ENCODE assay signal across 1 cellular context in the genomic region with DNA sequence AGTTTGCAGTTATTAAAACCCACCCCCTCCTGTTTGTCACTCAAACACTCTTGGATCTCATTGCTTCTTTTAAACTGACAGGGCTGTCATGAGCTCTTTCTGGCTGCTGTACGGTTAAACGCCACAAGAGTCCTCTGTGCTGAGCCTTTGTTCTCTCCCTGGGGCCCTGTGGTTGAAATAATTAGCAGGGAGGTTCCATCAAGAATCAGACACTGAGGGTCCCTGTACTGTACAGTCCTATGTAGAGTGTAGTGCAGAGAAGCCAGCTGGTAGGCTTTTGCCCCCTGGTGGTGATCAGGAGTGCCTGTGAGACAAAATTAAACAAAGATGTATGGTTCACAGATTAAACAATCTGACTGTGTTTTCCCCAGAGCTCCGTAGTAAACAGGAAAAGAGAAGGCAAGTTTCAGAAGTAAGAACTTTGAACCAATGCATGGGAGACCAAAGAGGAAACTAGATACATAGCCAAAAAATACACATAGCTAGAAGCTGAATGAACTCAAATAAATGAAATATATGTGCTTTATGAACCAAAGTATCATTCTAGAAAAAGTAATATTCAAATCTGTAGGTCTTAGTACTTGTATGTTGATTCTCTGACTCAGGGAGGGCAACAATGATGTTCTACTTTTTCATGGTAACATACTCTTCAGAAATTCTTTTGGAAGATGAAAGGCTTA.
TF ChIP-seq lines count a peak whose summit lies in the region.

No MANE protein-coding gene starts in this region.

TF ChIP-seq in GM12878, 131 proteins besides CTCF, POLR2A, EP300 and RAD21 (continued from another document and continues in another):
- TF ChIP-seq, protein P1, sequence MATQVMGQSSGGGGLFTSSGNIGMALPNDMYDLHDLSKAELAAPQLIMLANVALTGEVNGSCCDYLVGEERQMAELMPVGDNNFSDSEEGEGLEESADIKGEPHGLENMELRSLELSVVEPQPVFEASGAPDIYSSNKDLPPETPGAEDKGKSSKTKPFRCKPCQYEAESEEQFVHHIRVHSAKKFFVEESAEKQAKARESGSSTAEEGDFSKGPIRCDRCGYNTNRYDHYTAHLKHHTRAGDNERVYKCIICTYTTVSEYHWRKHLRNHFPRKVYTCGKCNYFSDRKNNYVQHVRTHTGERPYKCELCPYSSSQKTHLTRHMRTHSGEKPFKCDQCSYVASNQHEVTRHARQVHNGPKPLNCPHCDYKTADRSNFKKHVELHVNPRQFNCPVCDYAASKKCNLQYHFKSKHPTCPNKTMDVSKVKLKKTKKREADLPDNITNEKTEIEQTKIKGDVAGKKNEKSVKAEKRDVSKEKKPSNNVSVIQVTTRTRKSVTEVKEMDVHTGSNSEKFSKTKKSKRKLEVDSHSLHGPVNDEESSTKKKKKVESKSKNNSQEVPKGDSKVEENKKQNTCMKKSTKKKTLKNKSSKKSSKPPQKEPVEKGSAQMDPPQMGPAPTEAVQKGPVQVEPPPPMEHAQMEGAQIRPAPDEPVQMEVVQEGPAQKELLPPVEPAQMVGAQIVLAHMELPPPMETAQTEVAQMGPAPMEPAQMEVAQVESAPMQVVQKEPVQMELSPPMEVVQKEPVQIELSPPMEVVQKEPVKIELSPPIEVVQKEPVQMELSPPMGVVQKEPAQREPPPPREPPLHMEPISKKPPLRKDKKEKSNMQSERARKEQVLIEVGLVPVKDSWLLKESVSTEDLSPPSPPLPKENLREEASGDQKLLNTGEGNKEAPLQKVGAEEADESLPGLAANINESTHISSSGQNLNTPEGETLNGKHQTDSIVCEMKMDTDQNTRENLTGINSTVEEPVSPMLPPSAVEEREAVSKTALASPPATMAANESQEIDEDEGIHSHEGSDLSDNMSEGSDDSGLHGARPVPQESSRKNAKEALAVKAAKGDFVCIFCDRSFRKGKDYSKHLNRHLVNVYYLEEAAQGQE (IDR thresholded peaks at IDR 0.05; ENCODE audit: low read depth, low read length): no peak
- TF ChIP-seq BRCA1 (IDR thresholded peaks at IDR 0.05; ENCODE audit: low read depth, low read length) (no peak), ZZZ3 (IDR thresholded peaks at IDR 0.05; ENCODE audit: control insufficient read depth, insufficient read length, low read depth) (no peak), BMI1 (IDR thresholded peaks at IDR 0.05; ENCODE audit: borderline replicate concordance) (peak; percentile 25; the same call in 1 of the 2 replicates), EED (IDR thresholded peaks at IDR 0.05; ENCODE audit: low read depth) (no peak), RFX5 (IDR thresholded peaks at IDR 0.05; ENCODE audit: low read depth, low read length) (0 out of 2 replicates have a peak, but pooled peaks have one; percentile 10), BCL11A (IDR thresholded peaks at IDR 0.05; ENCODE audit: low read depth, low read length) (peak; percentile 68; the same call in 1 of the 2 replicates), NR2F1 (conservative IDR thresholded peaks at IDR 0.05) (no peak), SIN3A (IDR thresholded peaks at IDR 0.05; ENCODE audit: low read depth, low read length) (peak; percentile 80), JUND (IDR thresholded peaks at IDR 0.05; ENCODE audit: low read depth, low read length) (no peak), MTA2 (IDR thresholded peaks at IDR 0.05; ENCODE audit: low read depth) (peak; percentile 85), IRF4 (IDR thresholded peaks at IDR 0.05; ENCODE audit: low read depth, low read length) (0 out of 2 replicates have a peak, but pooled peaks have one; percentile 31), CEBPB (IDR thresholded peaks at IDR 0.05; ENCODE audit: borderline replicate concordance in 1 of 2, low read depth in 2 of 2, low read length in 2 of 2) (no peak), RUNX3 (IDR thresholded peaks at IDR 0.05; ENCODE audit: low read length) (peak; percentile 84), KLF5 (IDR thresholded peaks at IDR 0.05; ENCODE audit: partially characterized antibody) (no peak), POLR2AphosphoS2 (IDR thresholded peaks at IDR 0.05; ENCODE audit: low read depth, low read length) (no peak), BHLHE40 (IDR thresholded peaks at IDR 0.05; ENCODE audit: borderline replicate concordance in 1 of 2, low read depth in 2 of 2, low read length in 1 of 2) (peak; percentile 51 to 63; a peak in 3 of 4 replicates), HDGF (IDR thresholded peaks at IDR 0.05) (no peak), RELA (IDR thresholded peaks at IDR 0.05; ENCODE audit: borderline replicate concordance, partially characterized antibody) (no peak), ZNF217 (IDR thresholded peaks at IDR 0.05) (0 out of 2 replicates have a peak, but pooled peaks have one; percentile 44), SREBF2 (IDR thresholded peaks at IDR 0.05; ENCODE audit: low read length) (no peak), RBBP5 (conservative IDR thresholded peaks at IDR 0.05) (no peak), HDAC2 (IDR thresholded peaks at IDR 0.05) (no peak), SMC3 (IDR thresholded peaks at IDR 0.05; ENCODE audit: borderline replicate concordance, low read length) (peak; percentile 99), NBN (IDR thresholded peaks at IDR 0.05) (peak; percentile 94), YY1 (IDR thresholded peaks at IDR 0.05; ENCODE audit: low read depth, low read length) (peak; percentile 67; the same call in 1 of the 2 replicates), ATF7 (IDR thresholded peaks at IDR 0.05; ENCODE audit: low read depth) (peak; percentile 78), MYB (IDR thresholded peaks at IDR 0.05; ENCODE audit: borderline replicate concordance, low read depth, low read length) (peak; percentile 3; the same call in 1 of the 2 replicates), STAT1 (conservative IDR thresholded peaks at IDR 0.05) (no peak; the same call in 1 of the 2 replicates), JUNB (IDR thresholded peaks at IDR 0.05) (no peak), BACH1 (IDR thresholded peaks at IDR 0.05; ENCODE audit: borderline replicate concordance) (peak; percentile 65; the same call in 1 of the 2 replicates), MEF2B (IDR thresholded peaks at IDR 0.05; ENCODE audit: partially characterized antibody, poor library complexity, severe bottlenecking) (peak; percentile 98), TBL1XR1 (IDR thresholded peaks at IDR 0.05; ENCODE audit: low read depth, low read length) (no peak), POU2F2 (IDR thresholded peaks at IDR 0.05; ENCODE audit: borderline replicate concordance, low read depth, low read length) (peak; percentile 58; the same call in 1 of the 3 replicates)
- TF ChIP-seq, protein P2, sequence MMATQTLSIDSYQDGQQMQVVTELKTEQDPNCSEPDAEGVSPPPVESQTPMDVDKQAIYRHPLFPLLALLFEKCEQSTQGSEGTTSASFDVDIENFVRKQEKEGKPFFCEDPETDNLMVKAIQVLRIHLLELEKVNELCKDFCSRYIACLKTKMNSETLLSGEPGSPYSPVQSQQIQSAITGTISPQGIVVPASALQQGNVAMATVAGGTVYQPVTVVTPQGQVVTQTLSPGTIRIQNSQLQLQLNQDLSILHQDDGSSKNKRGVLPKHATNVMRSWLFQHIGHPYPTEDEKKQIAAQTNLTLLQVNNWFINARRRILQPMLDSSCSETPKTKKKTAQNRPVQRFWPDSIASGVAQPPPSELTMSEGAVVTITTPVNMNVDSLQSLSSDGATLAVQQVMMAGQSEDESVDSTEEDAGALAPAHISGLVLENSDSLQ (IDR thresholded peaks at IDR 0.05): peak; percentile 97
- TF ChIP-seq, protein P3, sequence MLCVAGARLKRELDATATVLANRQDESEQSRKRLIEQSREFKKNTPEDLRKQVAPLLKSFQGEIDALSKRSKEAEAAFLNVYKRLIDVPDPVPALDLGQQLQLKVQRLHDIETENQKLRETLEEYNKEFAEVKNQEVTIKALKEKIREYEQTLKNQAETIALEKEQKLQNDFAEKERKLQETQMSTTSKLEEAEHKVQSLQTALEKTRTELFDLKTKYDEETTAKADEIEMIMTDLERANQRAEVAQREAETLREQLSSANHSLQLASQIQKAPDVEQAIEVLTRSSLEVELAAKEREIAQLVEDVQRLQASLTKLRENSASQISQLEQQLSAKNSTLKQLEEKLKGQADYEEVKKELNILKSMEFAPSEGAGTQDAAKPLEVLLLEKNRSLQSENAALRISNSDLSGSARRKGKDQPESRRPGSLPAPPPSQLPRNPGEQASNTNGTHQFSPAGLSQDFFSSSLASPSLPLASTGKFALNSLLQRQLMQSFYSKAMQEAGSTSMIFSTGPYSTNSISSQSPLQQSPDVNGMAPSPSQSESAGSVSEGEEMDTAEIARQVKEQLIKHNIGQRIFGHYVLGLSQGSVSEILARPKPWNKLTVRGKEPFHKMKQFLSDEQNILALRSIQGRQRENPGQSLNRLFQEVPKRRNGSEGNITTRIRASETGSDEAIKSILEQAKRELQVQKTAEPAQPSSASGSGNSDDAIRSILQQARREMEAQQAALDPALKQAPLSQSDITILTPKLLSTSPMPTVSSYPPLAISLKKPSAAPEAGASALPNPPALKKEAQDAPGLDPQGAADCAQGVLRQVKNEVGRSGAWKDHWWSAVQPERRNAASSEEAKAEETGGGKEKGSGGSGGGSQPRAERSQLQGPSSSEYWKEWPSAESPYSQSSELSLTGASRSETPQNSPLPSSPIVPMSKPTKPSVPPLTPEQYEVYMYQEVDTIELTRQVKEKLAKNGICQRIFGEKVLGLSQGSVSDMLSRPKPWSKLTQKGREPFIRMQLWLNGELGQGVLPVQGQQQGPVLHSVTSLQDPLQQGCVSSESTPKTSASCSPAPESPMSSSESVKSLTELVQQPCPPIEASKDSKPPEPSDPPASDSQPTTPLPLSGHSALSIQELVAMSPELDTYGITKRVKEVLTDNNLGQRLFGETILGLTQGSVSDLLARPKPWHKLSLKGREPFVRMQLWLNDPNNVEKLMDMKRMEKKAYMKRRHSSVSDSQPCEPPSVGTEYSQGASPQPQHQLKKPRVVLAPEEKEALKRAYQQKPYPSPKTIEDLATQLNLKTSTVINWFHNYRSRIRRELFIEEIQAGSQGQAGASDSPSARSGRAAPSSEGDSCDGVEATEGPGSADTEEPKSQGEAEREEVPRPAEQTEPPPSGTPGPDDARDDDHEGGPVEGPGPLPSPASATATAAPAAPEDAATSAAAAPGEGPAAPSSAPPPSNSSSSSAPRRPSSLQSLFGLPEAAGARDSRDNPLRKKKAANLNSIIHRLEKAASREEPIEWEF (IDR thresholded peaks at IDR 0.05; ENCODE audit: insufficient replicate concordance, low read depth, low read length): peak; percentile 89
- TF ChIP-seq, protein P4, sequence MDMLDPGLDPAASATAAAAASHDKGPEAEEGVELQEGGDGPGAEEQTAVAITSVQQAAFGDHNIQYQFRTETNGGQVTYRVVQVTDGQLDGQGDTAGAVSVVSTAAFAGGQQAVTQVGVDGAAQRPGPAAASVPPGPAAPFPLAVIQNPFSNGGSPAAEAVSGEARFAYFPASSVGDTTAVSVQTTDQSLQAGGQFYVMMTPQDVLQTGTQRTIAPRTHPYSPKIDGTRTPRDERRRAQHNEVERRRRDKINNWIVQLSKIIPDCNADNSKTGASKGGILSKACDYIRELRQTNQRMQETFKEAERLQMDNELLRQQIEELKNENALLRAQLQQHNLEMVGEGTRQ (IDR thresholded peaks at IDR 0.05; ENCODE audit: borderline replicate concordance, low read depth, low read length): no peak; the same call in 1 of the 2 replicates
- TF ChIP-seq, protein P5, sequence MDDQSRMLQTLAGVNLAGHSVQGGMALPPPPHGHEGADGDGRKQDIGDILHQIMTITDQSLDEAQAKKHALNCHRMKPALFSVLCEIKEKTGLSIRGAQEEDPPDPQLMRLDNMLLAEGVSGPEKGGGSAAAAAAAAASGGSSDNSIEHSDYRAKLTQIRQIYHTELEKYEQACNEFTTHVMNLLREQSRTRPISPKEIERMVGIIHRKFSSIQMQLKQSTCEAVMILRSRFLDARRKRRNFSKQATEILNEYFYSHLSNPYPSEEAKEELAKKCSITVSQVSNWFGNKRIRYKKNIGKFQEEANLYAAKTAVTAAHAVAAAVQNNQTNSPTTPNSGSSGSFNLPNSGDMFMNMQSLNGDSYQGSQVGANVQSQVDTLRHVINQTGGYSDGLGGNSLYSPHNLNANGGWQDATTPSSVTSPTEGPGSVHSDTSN (IDR thresholded peaks at IDR 0.05; ENCODE audit: insufficient replicate concordance, low read depth, low read length): peak; percentile 89
- TF ChIP-seq, protein P6, sequence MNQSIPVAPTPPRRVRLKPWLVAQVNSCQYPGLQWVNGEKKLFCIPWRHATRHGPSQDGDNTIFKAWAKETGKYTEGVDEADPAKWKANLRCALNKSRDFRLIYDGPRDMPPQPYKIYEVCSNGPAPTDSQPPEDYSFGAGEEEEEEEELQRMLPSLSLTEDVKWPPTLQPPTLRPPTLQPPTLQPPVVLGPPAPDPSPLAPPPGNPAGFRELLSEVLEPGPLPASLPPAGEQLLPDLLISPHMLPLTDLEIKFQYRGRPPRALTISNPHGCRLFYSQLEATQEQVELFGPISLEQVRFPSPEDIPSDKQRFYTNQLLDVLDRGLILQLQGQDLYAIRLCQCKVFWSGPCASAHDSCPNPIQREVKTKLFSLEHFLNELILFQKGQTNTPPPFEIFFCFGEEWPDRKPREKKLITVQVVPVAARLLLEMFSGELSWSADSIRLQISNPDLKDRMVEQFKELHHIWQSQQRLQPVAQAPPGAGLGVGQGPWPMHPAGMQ (IDR thresholded peaks at IDR 0.05; ENCODE audit: borderline replicate concordance): no peak
- TF ChIP-seq, protein P7, sequence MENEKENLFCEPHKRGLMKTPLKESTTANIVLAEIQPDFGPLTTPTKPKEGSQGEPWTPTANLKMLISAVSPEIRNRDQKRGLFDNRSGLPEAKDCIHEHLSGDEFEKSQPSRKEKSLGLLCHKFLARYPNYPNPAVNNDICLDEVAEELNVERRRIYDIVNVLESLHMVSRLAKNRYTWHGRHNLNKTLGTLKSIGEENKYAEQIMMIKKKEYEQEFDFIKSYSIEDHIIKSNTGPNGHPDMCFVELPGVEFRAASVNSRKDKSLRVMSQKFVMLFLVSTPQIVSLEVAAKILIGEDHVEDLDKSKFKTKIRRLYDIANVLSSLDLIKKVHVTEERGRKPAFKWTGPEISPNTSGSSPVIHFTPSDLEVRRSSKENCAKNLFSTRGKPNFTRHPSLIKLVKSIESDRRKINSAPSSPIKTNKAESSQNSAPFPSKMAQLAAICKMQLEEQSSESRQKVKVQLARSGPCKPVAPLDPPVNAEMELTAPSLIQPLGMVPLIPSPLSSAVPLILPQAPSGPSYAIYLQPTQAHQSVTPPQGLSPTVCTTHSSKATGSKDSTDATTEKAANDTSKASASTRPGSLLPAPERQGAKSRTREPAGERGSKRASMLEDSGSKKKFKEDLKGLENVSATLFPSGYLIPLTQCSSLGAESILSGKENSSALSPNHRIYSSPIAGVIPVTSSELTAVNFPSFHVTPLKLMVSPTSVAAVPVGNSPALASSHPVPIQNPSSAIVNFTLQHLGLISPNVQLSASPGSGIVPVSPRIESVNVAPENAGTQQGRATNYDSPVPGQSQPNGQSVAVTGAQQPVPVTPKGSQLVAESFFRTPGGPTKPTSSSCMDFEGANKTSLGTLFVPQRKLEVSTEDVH (IDR thresholded peaks at IDR 0.05; ENCODE audit: low read depth, partially characterized antibody): no peak
